ENCODE assay signal across 27 cellular contexts in genomic region chr12:68075416-68075815, GRCh38.
"Had no signal": no experiment of that assay in that cellular context is flagged by ENCODE, and none has a peak within 500 bp of the region (broad histone marks: within the 10 kb centered on the region; RNA-seq: fewer than 3 reads in every experiment).

No MANE protein-coding gene starts in this region.

- H3K4me3 ChIP-seq: coronary artery, dorsolateral prefrontal cortex, esophagus squamous epithelium, gastrocnemius medialis, heart right ventricle, left lung, lower lobe of right lung had no signal

- H3K36me3 ChIP-seq: esophagus squamous epithelium, gastrocnemius medialis, heart right ventricle, left lung, lower lobe of right lung had no signal

- H3K27me3 ChIP-seq: dorsolateral prefrontal cortex, esophagus squamous epithelium, gastrocnemius medialis, heart right ventricle, left lung had no signal

- H3K4me3 Mint-ChIP-seq: immature natural killer cell, memory B cell had no signal

- DNase-seq: dermis blood vessel endothelial cell; dorsolateral prefrontal cortex; effector CD4-positive, alpha-beta T cell; effector memory CD4-positive, alpha-beta T cell; erythroblast; esophagus squamous epithelium; foreskin fibroblast; foreskin melanocyte; gastrocnemius medialis; glutamatergic neuron; head of caudate nucleus; heart right ventricle; hypothalamus; immature natural killer cell; islet precursor cell; kidney; kidney glomerular epithelial cell; left colon; left lung; left ventricle myocardium superior; lower lobe of right lung; mesendoderm; midbrain had no signal

- H3K9me3 ChIP-seq: esophagus squamous epithelium, gastrocnemius medialis, heart right ventricle, left lung, lower lobe of right lung had no signal

- H3K4me1 ChIP-seq: esophagus squamous epithelium, gastrocnemius medialis, heart right ventricle, left lung, lower lobe of right lung had no signal

- H3K27ac ChIP-seq: coronary artery, dorsolateral prefrontal cortex, epithelial cell of prostate, esophagus squamous epithelium, gastrocnemius medialis, heart right ventricle, left lung, lower lobe of right lung had no signal

- ATAC-seq: esophagus mucosa, gastrocnemius medialis, heart right ventricle, left colon, left lung, left ventricle myocardium superior, lower lobe of right lung had no signal

- H3K9me3 Mint-ChIP-seq: memory B cell had no signal

- H3K27ac Mint-ChIP-seq: memory B cell had no signal

- H3K4me1 Mint-ChIP-seq: memory B cell had no signal

- H3K27me3 Mint-ChIP-seq: memory B cell had no signal
